8 cellular contexts compared by ENCODE assay signal in genomic region chr4:76688737-76689078, GRCh38.
A peak's percentile ranks its signal among the peaks of the same experiment; 100 is the strongest.
DNase-seq lines count a peak whose midpoint lies in the region; ATAC-seq and TF ChIP-seq lines count a peak whose summit lies in the region.

No MANE protein-coding gene starts in this region.

- H3K9ac ChIP-seq in trophoblast cell (ENCODE audit: low read length) = no peak overlapping the region

- H3K9me3 ChIP-seq in trophoblast cell (ENCODE audit: insufficient read depth, low read depth, low read length) = no peaks in the 10 kb centered on the region

- H2AFZ ChIP-seq in trophoblast cell (ENCODE audit: insufficient read depth, low read length, poor library complexity) = peak overlapping the region; percentile 92

- H3K27me3 ChIP-seq in trophoblast cell (ENCODE audit: insufficient read depth, low read length) = no peaks in the 10 kb centered on the region

- H2BK5ac ChIP-seq in trophoblast cell (ENCODE audit: low read depth, low read length, poor library complexity) = no peak overlapping the region

- peaks cover 7% of the 10 kb centered on the region for H3K79me2 ChIP-seq in trophoblast cell (ENCODE audit: control insufficient read depth, insufficient read depth, low read length, poor library complexity)

- H4K8ac ChIP-seq in trophoblast cell (ENCODE audit: low read depth, low read length) = no peak overlapping the region

- no peak overlapping the region for H3K23ac ChIP-seq in trophoblast cell (ENCODE audit: low read length)

- no peaks in the 10 kb centered on the region for H3K36me3 ChIP-seq in trophoblast cell (ENCODE audit: control insufficient read depth in 1 of 2, insufficient read depth in 2 of 2, low read length in 2 of 2)

- H3K4me3 ChIP-seq in trophoblast cell (ENCODE audit: low read depth, low read length) = no peak overlapping the region

- no peak overlapping the region for H4K12ac ChIP-seq in trophoblast cell (ENCODE audit: low read depth, low read length)

- no CpG with 5 or more reads among the region's 11 CpGs for WGBS in trophoblast cell (ENCODE audit: extremely low coverage, insufficient coverage, insufficient read length)

- H3K4me2 ChIP-seq in trophoblast cell (ENCODE audit: low read length) = peak overlapping the region; percentile 93

- no peak overlapping the region for H2BK120ac ChIP-seq in trophoblast cell (ENCODE audit: insufficient read depth, low read length, poor library complexity)

- peaks cover 8% of the 10 kb centered on the region for H3K79me1 ChIP-seq in trophoblast cell (ENCODE audit: low read length)

- peaks cover 0 to 8% of the 10 kb centered on the region in 2 experiments for H3K4me1 ChIP-seq in trophoblast cell (ENCODE audit: control insufficient read depth in 1 of 2, insufficient read depth in 2 of 2, low read length in 2 of 2)

- H3K4ac ChIP-seq in trophoblast cell (ENCODE audit: low read depth, low read length) = no peak overlapping the region

- H2BK12ac ChIP-seq in trophoblast cell (ENCODE audit: low read length) = no peak overlapping the region

- peak; percentile 30 for ATAC-seq in GM18868 (IDR thresholded peaks at IDR 0.05; ENCODE audit: unreplicated experiment)
- no peak for ATAC-seq in omental fat pad (ENCODE audit: low FRiP score)
- ATAC-seq in HG03457 (IDR thresholded peaks at IDR 0.05; ENCODE audit: unreplicated experiment) = no peak

- no peak overlapping the region for H3K14ac ChIP-seq in trophoblast cell (ENCODE audit: low read length)

- H3K18ac ChIP-seq in trophoblast cell (ENCODE audit: low read length) = no peak overlapping the region

- no peak overlapping the region for H2AK5ac ChIP-seq in trophoblast cell (ENCODE audit: low read length)

- H3K27ac ChIP-seq in epithelial cell of prostate (peak overlapping the region; percentile 61), trophoblast cell (ENCODE audit: low read depth, low read length) (no peak overlapping the region)

- H4K91ac ChIP-seq in trophoblast cell (ENCODE audit: low read depth, low read length) = no peak overlapping the region

- no peak for TF ChIP-seq CTCF in omental fat pad (IDR thresholded peaks at IDR 0.05)

- DNase-seq in NCI-H748 (lab: John Stamatoyannopoulos, UW; ENCODE audit: unreplicated experiment) = peak; percentile 50
- DNase-seq in epithelial cell of prostate (ENCODE audit: low read depth, low spot score) = no peak
- peak in 1 of 2 donors; percentile 33 for DNase-seq in trophoblast cell
- no peak for DNase-seq in NCI-H226
- no peak for DNase-seq in omental fat pad (ENCODE audit: low spot score)
- DNase-seq in LoVo (ENCODE audit: low spot score) = no peak
